12 cellular contexts compared by ENCODE assay signal in genomic region chr9:87516222-87516930, GRCh38. TPM values are rescaled to one million over a fixed set of nuclear protein-coding genes. Genes with fewer than 3 reads are reported as not detected.
DNase-seq lines count a peak whose midpoint lies in the region; ATAC-seq and TF ChIP-seq lines count a peak whose summit lies in the region.
"Had no signal": no experiment of that assay in that cellular context is flagged by ENCODE, and none has a peak within 500 bp of the region (broad histone marks: within the 10 kb centered on the region; RNA-seq: fewer than 3 reads in every experiment).

No MANE protein-coding gene starts in this region.

- no peak overlapping the region for H3K4me3 ChIP-seq in ACC112 (ENCODE audit: low read depth, low read length)
- no peak overlapping the region for H3K4me3 ChIP-seq in NB4 (ENCODE audit: low read depth, low read length)
- H3K4me3 ChIP-seq: prostate gland had no signal

- no peak overlapping the region for H2AFZ ChIP-seq in ACC112 (ENCODE audit: low read length, unreplicated experiment)

- peak overlapping the region; percentile 61 for H3K27ac ChIP-seq in ACC112 (ENCODE audit: low read depth, low read length)
- H3K27ac ChIP-seq: prostate gland had no signal

- H3K27me3 ChIP-seq in ACC112 (ENCODE audit: insufficient read depth, low read length): no peaks in the 10 kb centered on the region

- H3K79me2 ChIP-seq in ACC112 (ENCODE audit: control insufficient read depth, insufficient read depth, low read length, unreplicated experiment): no peaks in the 10 kb centered on the region

- TF ChIP-seq POLR2A in NB4 (IDR thresholded peaks at IDR 0.05; ENCODE audit: extremely low read depth, insufficient read length) (no peak), GM18505 (IDR thresholded peaks at IDR 0.05; ENCODE audit: borderline replicate concordance, extremely low read depth, insufficient read depth, insufficient read length) (no peak)

- TF ChIP-seq CTCF in NB4 (IDR thresholded peaks at IDR 0.05; ENCODE audit: low read depth, low read length): no peak

- H3K4me1 ChIP-seq in ACC112 (ENCODE audit: control insufficient read depth, insufficient read depth, low read length, unreplicated experiment): peaks cover 43% of the 10 kb centered on the region
- H3K4me1 ChIP-seq: prostate gland had no signal

- DNase-seq in NB4 (ENCODE audit: low read depth): peak; percentile 91
- peak; percentile 78 for DNase-seq in myocyte (ENCODE audit: low read depth)
- no peak for DNase-seq in activated CD4-positive, CD25-positive, alpha-beta regulatory T cell (lab: John Stamatoyannopoulos, UW)
- DNase-seq: activated B cell treated with CpG ODN at 0.5 μM for 24 hours, cortex of kidney, Karpas-422 had no signal

- no peaks in the 10 kb centered on the region for H3K36me3 ChIP-seq in ACC112 (ENCODE audit: insufficient read depth, low read length)
- H3K36me3 ChIP-seq: prostate gland had no signal

- ATAC-seq in esophagus mucosa (peak; percentile 56), HG03521 (IDR thresholded peaks at IDR 0.05; ENCODE audit: unreplicated experiment) (no peak), GM18505 (IDR thresholded peaks at IDR 0.05; ENCODE audit: unreplicated experiment) (no peak), HG03095 (IDR thresholded peaks at IDR 0.05; ENCODE audit: unreplicated experiment) (no peak)

RNA-seq across cellular contexts. Expression of gene DAPK1, which starts 18.7 kb away (rescaled TPM):
- total RNA-seq in esophagus mucosa: 5.4 TPM
- total RNA-seq in myocyte: 56.2 and 68.3 TPM in 2 replicates
- 56.5 TPM for polyA plus RNA-seq in myocyte (2012)

Comparison
In these comparisons a context has a peak if more than half of its experiments do, and no peak if none do; other contexts are left out.
1. DNase-seq: peak in NB4 (single experiment) and myocyte (single experiment); none in activated CD4-positive, CD25-positive, alpha-beta regulatory T cell (0 of 4).